1 cellular context compared by ENCODE assay signal in the genomic region with DNA sequence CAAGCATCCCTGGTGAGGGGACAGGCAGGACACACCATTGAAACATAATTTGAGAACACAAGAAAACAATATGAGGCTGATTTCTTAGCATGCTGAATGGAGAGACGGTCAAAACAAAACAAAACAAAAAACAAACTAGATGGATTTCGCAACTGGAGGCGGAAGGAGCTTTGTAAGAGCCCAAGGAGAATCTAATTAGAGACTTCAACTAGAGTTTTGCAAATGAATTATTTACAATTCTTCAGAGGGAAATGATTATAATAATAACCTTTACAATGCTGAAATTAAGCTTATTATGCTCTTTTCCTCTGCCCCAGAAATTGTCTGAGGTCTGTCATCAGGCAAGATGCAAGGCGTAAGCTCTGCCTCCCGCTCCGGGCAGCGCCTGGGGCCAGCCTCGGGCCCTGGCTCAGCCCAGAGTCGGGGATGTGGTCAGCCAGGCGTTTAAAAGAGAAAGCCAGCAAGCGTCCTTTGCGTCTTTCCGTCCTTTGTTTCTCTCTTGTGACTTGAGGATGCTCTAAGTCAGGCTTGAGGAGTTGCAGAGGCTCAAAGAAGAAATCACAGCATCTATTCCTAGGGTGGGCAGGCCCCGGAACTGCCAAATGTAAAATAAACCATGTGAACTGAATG.
TF ChIP-seq lines count a peak whose summit lies in the region.

No MANE protein-coding gene starts in this region.

TF ChIP-seq in SK-N-SH treated with all-trans-retinoic acid at 6 μM for 48 hours, 23 proteins besides CTCF, POLR2A, EP300 and RAD21 (continued from another document):
- TF ChIP-seq, protein P1, sequence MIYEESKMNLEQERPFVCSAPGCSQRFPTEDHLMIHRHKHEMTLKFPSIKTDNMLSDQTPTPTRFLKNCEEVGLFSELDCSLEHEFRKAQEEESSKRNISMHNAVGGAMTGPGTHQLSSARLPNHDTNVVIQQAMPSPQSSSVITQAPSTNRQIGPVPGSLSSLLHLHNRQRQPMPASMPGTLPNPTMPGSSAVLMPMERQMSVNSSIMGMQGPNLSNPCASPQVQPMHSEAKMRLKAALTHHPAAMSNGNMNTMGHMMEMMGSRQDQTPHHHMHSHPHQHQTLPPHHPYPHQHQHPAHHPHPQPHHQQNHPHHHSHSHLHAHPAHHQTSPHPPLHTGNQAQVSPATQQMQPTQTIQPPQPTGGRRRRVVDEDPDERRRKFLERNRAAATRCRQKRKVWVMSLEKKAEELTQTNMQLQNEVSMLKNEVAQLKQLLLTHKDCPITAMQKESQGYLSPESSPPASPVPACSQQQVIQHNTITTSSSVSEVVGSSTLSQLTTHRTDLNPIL (CRISPR knock-in tag; IDR thresholded peaks at IDR 0.05; ENCODE audit: low read depth) = no peak
- TF ChIP-seq ZNF8 (CRISPR knock-in tag; IDR thresholded peaks at IDR 0.05) = no peak
